1 cellular context compared by ENCODE assay signal in the genomic region with DNA sequence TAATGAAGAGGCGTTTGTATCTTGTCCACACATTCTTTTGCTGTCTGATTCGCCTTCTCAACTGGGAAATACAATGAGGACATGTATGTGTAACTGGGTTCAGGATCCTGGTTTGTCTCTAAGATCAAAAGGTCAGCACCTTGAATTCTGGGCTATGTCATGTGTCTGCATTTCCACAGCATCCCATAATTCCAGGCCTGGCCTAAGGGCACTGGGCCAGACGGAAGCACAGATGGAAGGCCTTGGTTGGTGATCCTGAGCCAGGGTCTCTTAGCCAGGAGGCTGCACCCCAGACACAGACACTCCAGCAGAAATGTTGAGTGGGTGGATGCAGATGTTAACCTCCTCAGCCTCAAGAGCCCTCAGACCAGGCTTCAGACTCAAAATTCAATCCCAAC.
TF ChIP-seq lines count a peak whose summit lies in the region.

No MANE protein-coding gene starts in this region.

TF ChIP-seq in endothelial cell of umbilical vein, 7 proteins besides CTCF, POLR2A, EP300 and RAD21 (continued from another document):
- TF ChIP-seq JUN (IDR thresholded peaks at IDR 0.05; ENCODE audit: borderline replicate concordance, insufficient read depth, insufficient read length, low read depth): no peak
- no peak for TF ChIP-seq EZH2 (IDR thresholded peaks at IDR 0.05; ENCODE audit: borderline replicate concordance, low read depth, low read length, severe bottlenecking)
